ENCODE assay signal across 8 cellular contexts in the genomic region with DNA sequence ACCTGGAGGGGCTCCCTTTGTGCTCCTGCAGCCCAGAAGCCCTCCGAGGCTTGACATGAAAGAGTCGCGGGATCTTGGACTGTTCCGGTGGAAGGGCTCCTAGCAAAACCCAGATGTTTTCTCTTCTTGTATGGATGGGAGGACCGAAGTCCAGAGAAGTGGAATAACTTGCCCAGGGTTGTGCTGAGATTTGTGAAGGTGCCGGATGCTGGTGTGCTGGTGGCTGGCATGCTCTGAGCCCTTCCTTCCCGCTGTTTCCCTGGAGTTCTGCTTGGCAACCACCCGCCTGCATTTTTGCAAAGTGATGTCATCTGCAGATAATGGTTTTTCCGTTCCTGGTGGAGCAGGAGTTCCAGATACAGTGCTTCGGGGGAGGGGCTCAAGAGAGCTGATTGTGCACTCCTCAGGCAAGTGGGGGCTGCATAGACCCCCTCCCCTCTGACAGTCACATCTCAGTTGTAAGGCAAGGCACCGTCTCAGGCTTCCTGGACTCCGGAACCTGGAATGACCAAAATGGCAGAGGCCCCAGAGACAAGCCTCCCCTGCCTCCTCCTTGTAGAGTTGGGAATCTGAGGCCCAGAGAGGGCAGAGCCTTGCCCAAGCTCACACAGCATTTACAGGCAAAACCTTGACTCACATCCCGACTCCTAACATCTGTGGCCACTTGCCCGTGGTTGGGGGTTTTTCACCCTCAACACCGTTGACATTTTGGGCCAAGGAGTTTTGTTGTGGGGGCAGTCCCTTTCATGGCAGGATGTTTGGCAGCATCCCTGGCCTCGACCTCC.
A peak's percentile ranks its signal among the peaks of the same experiment; 100 is the strongest.
DNase-seq lines count a peak whose midpoint lies in the region; ATAC-seq, FAIRE-seq and TF ChIP-seq lines count a peak whose summit lies in the region.

No MANE protein-coding gene starts in this region.

- ATAC-seq in HG02588 (IDR thresholded peaks at IDR 0.05; ENCODE audit: unreplicated experiment) = no peak
- ATAC-seq in HG02870 (IDR thresholded peaks at IDR 0.05; ENCODE audit: unreplicated experiment) = no peak

- H3K36me3 Mint-ChIP-seq in stimulated activated naive CD8-positive, alpha-beta T cell treated with anti-CD3 and anti-CD28 coated beads, Interleukin-15, Interleukin-2, amounts not matched to agents 100 ng/mL and 50 ng/mL, for 24 hours (ENCODE audit: low read depth) = no peaks in the 10 kb centered on the region

- TF ChIP-seq CTCF in bronchial epithelial cell (IDR thresholded peaks at IDR 0.05; ENCODE audit: insufficient read depth, low read length, severe bottlenecking) = no peak

- no peaks in the 10 kb centered on the region for H3K9me3 Mint-ChIP-seq in stimulated activated naive CD8-positive, alpha-beta T cell treated with anti-CD3 and anti-CD28 coated beads, Interleukin-15, Interleukin-2, amounts not matched to agents 100 ng/mL and 50 ng/mL, for 24 hours

- peak overlapping the region; percentile 89 for H3K27ac Mint-ChIP-seq in stimulated activated naive CD8-positive, alpha-beta T cell treated with anti-CD3 and anti-CD28 coated beads, Interleukin-15, Interleukin-2, amounts not matched to agents 100 ng/mL and 50 ng/mL, for 24 hours

- FAIRE-seq in bronchial epithelial cell (lab: Jason Lieb, UNC) = peak; percentile 91

- H3K27me3 Mint-ChIP-seq in stimulated activated naive CD8-positive, alpha-beta T cell treated with anti-CD3 and anti-CD28 coated beads, Interleukin-15, Interleukin-2, amounts not matched to agents 100 ng/mL and 50 ng/mL, for 24 hours = peaks cover 9% of the 10 kb centered on the region

- peaks cover 81% of the 10 kb centered on the region for H3K4me1 Mint-ChIP-seq in stimulated activated naive CD8-positive, alpha-beta T cell treated with anti-CD3 and anti-CD28 coated beads, Interleukin-15, Interleukin-2, amounts not matched to agents 100 ng/mL and 50 ng/mL, for 24 hours (ENCODE audit: low read depth)

- peak overlapping the region; percentile 5; the same call in 1 of the 2 replicates for H3K9ac ChIP-seq in ES-I3 (ENCODE audit: low read depth, low read length)

- no peak overlapping the region for H3K4me3 ChIP-seq in bronchial epithelial cell (ENCODE audit: low read depth, low read length)

- peaks cover 56% of the 10 kb centered on the region for H3K4me1 ChIP-seq in ES-I3 (ENCODE audit: insufficient read depth, low read length)

- H3K36me3 ChIP-seq in ES-I3 (ENCODE audit: insufficient read depth, low read length) (no peaks in the 10 kb centered on the region), bronchial epithelial cell (ENCODE audit: control insufficient read depth, insufficient read depth, low read length) (no peaks in the 10 kb centered on the region)

- H3K4me3 Mint-ChIP-seq in stimulated activated naive CD8-positive, alpha-beta T cell treated with anti-CD3 and anti-CD28 coated beads, Interleukin-15, Interleukin-2, amounts not matched to agents 100 ng/mL and 50 ng/mL, for 24 hours = peak overlapping the region; percentile 65

- no peaks in the 10 kb centered on the region for H3K9me3 ChIP-seq in ES-I3 (ENCODE audit: control insufficient read depth, insufficient read depth, low read length)

- no peaks in the 10 kb centered on the region for H3K27me3 ChIP-seq in bronchial epithelial cell (ENCODE audit: control insufficient read depth, insufficient read depth, low read length)

- DNase-seq in NCI-H1694 (lab: John Stamatoyannopoulos, UW) = peak; percentile 22
- peak; percentile 84 for DNase-seq in bronchial epithelial cell (ENCODE audit: low read depth)
- DNase-seq in kidney tubule cell (ENCODE audit: low spot score) = peak; percentile 98
- no peak for DNase-seq in cortex of kidney (lab: John Stamatoyannopoulos, UW)
